ENCODE assay signal across 1 cellular context in genomic region chr7:12686894-12687212, GRCh38.
TF ChIP-seq lines count a peak whose summit lies in the region.

No MANE protein-coding gene starts in this region.

TF ChIP-seq in HepG2, 621 proteins besides CTCF, POLR2A, EP300 and RAD21 (continued from another document and continues in another):
- TF ChIP-seq, protein P1, sequence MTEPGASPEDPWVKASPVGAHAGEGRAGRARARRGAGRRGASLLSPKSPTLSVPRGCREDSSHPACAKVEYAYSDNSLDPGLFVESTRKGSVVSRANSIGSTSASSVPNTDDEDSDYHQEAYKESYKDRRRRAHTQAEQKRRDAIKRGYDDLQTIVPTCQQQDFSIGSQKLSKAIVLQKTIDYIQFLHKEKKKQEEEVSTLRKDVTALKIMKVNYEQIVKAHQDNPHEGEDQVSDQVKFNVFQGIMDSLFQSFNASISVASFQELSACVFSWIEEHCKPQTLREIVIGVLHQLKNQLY (CRISPR knock-in tag; IDR thresholded peaks at IDR 0.05), result no peak
- TF ChIP-seq CAMTA2 (CRISPR knock-in tag; IDR thresholded peaks at IDR 0.05; ENCODE audit: borderline replicate concordance) (peak; percentile 32; the same call in 1 of the 2 replicates), ZNF558 (CRISPR knock-in tag; IDR thresholded peaks at IDR 0.05; ENCODE audit: borderline replicate concordance) (peak; percentile 34; the same call in 1 of the 2 replicates), AGO1 (IDR thresholded peaks at IDR 0.05; ENCODE audit: low read depth, low read length, poor library complexity, severe bottlenecking) (peak; percentile 41), PLSCR1 (CRISPR knock-in tag; IDR thresholded peaks at IDR 0.05; ENCODE audit: borderline replicate concordance) (0 out of 2 replicates have a peak, but pooled peaks have one; percentile 67), TCF12 (IDR thresholded peaks at IDR 0.05) (no peak), TCF12 (CRISPR knock-in tag; IDR thresholded peaks at IDR 0.05) (peak; percentile 77; the same call in 1 of the 2 replicates), PRMT3 (CRISPR knock-in tag; IDR thresholded peaks at IDR 0.05; ENCODE audit: borderline replicate concordance, low read depth) (0 out of 2 replicates have a peak, but pooled peaks have one; percentile 8), ZNF781 (CRISPR knock-in tag; IDR thresholded peaks at IDR 0.05; ENCODE audit: borderline replicate concordance, not compliant biosample characterization) (peak; percentile 1), SNAPC2 (CRISPR knock-in tag; IDR thresholded peaks at IDR 0.05) (peak; percentile 2; the same call in 1 of the 2 replicates), ZNF883 (CRISPR knock-in tag; IDR thresholded peaks at IDR 0.05; ENCODE audit: not compliant biosample characterization) (peak; percentile 84), ZBTB3 (CRISPR knock-in tag; IDR thresholded peaks at IDR 0.05; ENCODE audit: borderline replicate concordance, low read depth) (no peak), ZFP41 (CRISPR knock-in tag; IDR thresholded peaks at IDR 0.05; ENCODE audit: borderline replicate concordance) (no peak; the same call in 1 of the 2 replicates), ZNF263 (CRISPR knock-in tag; IDR thresholded peaks at IDR 0.05) (0 out of 2 replicates have a peak, but pooled peaks have one; percentile 4), ZBTB7B (CRISPR knock-in tag; IDR thresholded peaks at IDR 0.05) (peak; percentile 41; the same call in 1 of the 2 replicates), HNF4G (IDR thresholded peaks at IDR 0.05; ENCODE audit: borderline replicate concordance, low read depth, low read length) (no peak), HNF4G (CRISPR knock-in tag; IDR thresholded peaks at IDR 0.05; ENCODE audit: borderline replicate concordance, low read depth) (peak; percentile 71; the same call in 1 of the 2 replicates), ZIK1 (CRISPR knock-in tag; IDR thresholded peaks at IDR 0.05; ENCODE audit: borderline replicate concordance, low read depth) (0 out of 2 replicates have a peak, but pooled peaks have one; percentile 55), RORA (CRISPR knock-in tag; IDR thresholded peaks at IDR 0.05) (0 out of 2 replicates have a peak, but pooled peaks have one; percentile 31), ZNF382 (CRISPR knock-in tag; IDR thresholded peaks at IDR 0.05; ENCODE audit: borderline replicate concordance) (no peak), ZNF431 (CRISPR knock-in tag; IDR thresholded peaks at IDR 0.05; ENCODE audit: borderline replicate concordance, low read depth) (peak; percentile 38; the same call in 1 of the 2 replicates), CREB3 (CRISPR knock-in tag; IDR thresholded peaks at IDR 0.05) (peak; percentile 55; the same call in 1 of the 2 replicates), HIVEP1 (CRISPR knock-in tag; IDR thresholded peaks at IDR 0.05) (0 out of 2 replicates have a peak, but pooled peaks have one; percentile 2), ZNF598 (CRISPR knock-in tag; IDR thresholded peaks at IDR 0.05; ENCODE audit: borderline replicate concordance) (peak; percentile 58; the same call in 1 of the 2 replicates), RFXANK (CRISPR knock-in tag; IDR thresholded peaks at IDR 0.05) (0 out of 2 replicates have a peak, but pooled peaks have one; percentile 9), ZNF616 (CRISPR knock-in tag; IDR thresholded peaks at IDR 0.05; ENCODE audit: low read depth) (peak; percentile 58; the same call in 1 of the 2 replicates), ZNF510 (CRISPR knock-in tag; IDR thresholded peaks at IDR 0.05; ENCODE audit: low read depth) (0 out of 2 replicates have a peak, but pooled peaks have one; percentile 3), DMAP1 (CRISPR knock-in tag; IDR thresholded peaks at IDR 0.05) (no peak), PITX1 (CRISPR knock-in tag; IDR thresholded peaks at IDR 0.05) (no peak), BCL3 (CRISPR knock-in tag; IDR thresholded peaks at IDR 0.05) (0 out of 2 replicates have a peak, but pooled peaks have one; percentile 83), ZNF547 (CRISPR knock-in tag; IDR thresholded peaks at IDR 0.05) (no peak), MTA1 (CRISPR knock-in tag; IDR thresholded peaks at IDR 0.05; ENCODE audit: borderline replicate concordance) (no peak), MTF1 (CRISPR knock-in tag; IDR thresholded peaks at IDR 0.05) (no peak), CREBL2 (CRISPR knock-in tag; IDR thresholded peaks at IDR 0.05; ENCODE audit: borderline replicate concordance) (no peak), CCDC6 (CRISPR knock-in tag; IDR thresholded peaks at IDR 0.05) (0 out of 2 replicates have a peak, but pooled peaks have one; percentile 74), MXI1 (IDR thresholded peaks at IDR 0.05; ENCODE audit: borderline replicate concordance, low read depth, low read length) (no peak)
- TF ChIP-seq, protein P2, sequence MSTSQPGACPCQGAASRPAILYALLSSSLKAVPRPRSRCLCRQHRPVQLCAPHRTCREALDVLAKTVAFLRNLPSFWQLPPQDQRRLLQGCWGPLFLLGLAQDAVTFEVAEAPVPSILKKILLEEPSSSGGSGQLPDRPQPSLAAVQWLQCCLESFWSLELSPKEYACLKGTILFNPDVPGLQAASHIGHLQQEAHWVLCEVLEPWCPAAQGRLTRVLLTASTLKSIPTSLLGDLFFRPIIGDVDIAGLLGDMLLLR (CRISPR knock-in tag; IDR thresholded peaks at IDR 0.05), result peak; percentile 40; the same call in 1 of the 2 replicates
- TF ChIP-seq, protein P3, sequence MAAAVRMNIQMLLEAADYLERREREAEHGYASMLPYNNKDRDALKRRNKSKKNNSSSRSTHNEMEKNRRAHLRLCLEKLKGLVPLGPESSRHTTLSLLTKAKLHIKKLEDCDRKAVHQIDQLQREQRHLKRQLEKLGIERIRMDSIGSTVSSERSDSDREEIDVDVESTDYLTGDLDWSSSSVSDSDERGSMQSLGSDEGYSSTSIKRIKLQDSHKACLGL (CRISPR knock-in tag; IDR thresholded peaks at IDR 0.05), result peak; percentile 48
- TF ChIP-seq, protein P4, sequence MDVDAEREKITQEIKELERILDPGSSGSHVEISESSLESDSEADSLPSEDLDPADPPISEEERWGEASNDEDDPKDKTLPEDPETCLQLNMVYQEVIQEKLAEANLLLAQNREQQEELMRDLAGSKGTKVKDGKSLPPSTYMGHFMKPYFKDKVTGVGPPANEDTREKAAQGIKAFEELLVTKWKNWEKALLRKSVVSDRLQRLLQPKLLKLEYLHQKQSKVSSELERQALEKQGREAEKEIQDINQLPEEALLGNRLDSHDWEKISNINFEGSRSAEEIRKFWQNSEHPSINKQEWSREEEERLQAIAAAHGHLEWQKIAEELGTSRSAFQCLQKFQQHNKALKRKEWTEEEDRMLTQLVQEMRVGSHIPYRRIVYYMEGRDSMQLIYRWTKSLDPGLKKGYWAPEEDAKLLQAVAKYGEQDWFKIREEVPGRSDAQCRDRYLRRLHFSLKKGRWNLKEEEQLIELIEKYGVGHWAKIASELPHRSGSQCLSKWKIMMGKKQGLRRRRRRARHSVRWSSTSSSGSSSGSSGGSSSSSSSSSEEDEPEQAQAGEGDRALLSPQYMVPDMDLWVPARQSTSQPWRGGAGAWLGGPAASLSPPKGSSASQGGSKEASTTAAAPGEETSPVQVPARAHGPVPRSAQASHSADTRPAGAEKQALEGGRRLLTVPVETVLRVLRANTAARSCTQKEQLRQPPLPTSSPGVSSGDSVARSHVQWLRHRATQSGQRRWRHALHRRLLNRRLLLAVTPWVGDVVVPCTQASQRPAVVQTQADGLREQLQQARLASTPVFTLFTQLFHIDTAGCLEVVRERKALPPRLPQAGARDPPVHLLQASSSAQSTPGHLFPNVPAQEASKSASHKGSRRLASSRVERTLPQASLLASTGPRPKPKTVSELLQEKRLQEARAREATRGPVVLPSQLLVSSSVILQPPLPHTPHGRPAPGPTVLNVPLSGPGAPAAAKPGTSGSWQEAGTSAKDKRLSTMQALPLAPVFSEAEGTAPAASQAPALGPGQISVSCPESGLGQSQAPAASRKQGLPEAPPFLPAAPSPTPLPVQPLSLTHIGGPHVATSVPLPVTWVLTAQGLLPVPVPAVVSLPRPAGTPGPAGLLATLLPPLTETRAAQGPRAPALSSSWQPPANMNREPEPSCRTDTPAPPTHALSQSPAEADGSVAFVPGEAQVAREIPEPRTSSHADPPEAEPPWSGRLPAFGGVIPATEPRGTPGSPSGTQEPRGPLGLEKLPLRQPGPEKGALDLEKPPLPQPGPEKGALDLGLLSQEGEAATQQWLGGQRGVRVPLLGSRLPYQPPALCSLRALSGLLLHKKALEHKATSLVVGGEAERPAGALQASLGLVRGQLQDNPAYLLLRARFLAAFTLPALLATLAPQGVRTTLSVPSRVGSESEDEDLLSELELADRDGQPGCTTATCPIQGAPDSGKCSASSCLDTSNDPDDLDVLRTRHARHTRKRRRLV (CRISPR knock-in tag; IDR thresholded peaks at IDR 0.05), result 0 out of 2 replicates have a peak, but pooled peaks have one; percentile 59
- TF ChIP-seq, protein P5, sequence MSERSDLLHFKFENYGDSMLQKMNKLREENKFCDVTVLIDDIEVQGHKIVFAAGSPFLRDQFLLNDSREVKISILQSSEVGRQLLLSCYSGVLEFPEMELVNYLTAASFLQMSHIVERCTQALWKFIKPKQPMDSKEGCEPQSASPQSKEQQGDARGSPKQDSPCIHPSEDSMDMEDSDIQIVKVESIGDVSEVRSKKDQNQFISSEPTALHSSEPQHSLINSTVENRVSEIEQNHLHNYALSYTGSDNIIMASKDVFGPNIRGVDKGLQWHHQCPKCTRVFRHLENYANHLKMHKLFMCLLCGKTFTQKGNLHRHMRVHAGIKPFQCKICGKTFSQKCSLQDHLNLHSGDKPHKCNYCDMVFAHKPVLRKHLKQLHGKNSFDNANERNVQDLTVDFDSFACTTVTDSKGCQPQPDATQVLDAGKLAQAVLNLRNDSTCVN (CRISPR knock-in tag; IDR thresholded peaks at IDR 0.05; ENCODE audit: borderline replicate concordance), result 0 out of 2 replicates have a peak, but pooled peaks have one; percentile 14
- TF ChIP-seq, protein P6, sequence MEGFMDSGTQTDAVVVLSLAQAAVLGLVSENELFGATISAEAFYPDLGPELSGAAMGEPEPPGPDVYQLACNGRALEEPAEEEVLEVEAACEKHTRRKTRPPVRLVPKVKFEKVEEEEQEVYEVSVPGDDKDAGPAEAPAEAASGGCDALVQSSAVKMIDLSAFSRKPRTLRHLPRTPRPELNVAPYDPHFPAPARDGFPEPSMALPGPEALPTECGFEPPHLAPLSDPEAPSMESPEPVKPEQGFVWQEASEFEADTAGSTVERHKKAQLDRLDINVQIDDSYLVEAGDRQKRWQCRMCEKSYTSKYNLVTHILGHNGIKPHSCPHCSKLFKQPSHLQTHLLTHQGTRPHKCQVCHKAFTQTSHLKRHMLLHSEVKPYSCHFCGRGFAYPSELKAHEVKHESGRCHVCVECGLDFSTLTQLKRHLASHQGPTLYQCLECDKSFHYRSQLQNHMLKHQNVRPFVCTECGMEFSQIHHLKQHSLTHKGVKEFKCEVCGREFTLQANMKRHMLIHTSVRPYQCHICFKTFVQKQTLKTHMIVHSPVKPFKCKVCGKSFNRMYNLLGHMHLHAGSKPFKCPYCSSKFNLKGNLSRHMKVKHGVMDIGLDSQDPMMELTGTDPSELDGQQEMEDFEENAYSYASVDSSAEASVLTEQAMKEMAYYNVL (CRISPR knock-in tag; IDR thresholded peaks at IDR 0.05; ENCODE audit: borderline replicate concordance), result 0 out of 2 replicates have a peak, but pooled peaks have one; percentile 18
- TF ChIP-seq, protein P7, sequence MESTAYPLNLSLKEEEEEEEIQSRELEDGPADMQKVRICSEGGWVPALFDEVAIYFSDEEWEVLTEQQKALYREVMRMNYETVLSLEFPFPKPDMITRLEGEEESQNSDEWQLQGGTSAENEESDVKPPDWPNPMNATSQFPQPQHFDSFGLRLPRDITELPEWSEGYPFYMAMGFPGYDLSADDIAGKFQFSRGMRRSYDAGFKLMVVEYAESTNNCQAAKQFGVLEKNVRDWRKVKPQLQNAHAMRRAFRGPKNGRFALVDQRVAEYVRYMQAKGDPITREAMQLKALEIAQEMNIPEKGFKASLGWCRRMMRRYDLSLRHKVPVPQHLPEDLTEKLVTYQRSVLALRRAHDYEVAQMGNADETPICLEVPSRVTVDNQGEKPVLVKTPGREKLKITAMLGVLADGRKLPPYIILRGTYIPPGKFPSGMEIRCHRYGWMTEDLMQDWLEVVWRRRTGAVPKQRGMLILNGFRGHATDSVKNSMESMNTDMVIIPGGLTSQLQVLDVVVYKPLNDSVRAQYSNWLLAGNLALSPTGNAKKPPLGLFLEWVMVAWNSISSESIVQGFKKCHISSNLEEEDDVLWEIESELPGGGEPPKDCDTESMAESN (CRISPR knock-in tag; conservative IDR thresholded peaks at IDR 0.05), result peak; percentile 71
